Comparison of ENCODE assay signal across 31 cellular contexts in genomic region chr13:30714629-30715028, GRCh38. TPM values are rescaled to one million over a fixed set of nuclear protein-coding genes. Genes with fewer than 3 reads are reported as not detected.
DNase-seq lines count a peak whose midpoint lies in the region; ATAC-seq and TF ChIP-seq lines count a peak whose summit lies in the region.
"Had no signal": no experiment of that assay in that cellular context is flagged by ENCODE, and none has a peak within 500 bp of the region (broad histone marks: within the 10 kb centered on the region; RNA-seq: fewer than 3 reads in every experiment).

No MANE protein-coding gene starts in this region.

- H3K27me3 ChIP-seq in endodermal cell (ENCODE audit: control insufficient read depth, insufficient read depth, low read length, poor library complexity, severe bottlenecking), result no peaks in the 10 kb centered on the region
- no peaks in the 10 kb centered on the region for H3K27me3 ChIP-seq in upper lobe of left lung
- no peaks in the 10 kb centered on the region for H3K27me3 ChIP-seq in Peyer's patch
- H3K27me3 ChIP-seq: right lobe of liver, testis had no signal

- peak; percentile 15 for DNase-seq in activated CD8-positive, alpha-beta memory T cell treated with anti-CD3 and anti-CD28 coated beads, Interleukin-2, amount 10 ng/mL, durations not matched to agents 7 days and 5 days
- DNase-seq in activated CD8-positive, alpha-beta memory T cell treated with anti-CD3 and anti-CD28 coated beads, Interleukin-2, amount 50 U/mL, for 4 hours, result no peak
- peak; percentile 54 for DNase-seq in MV-4-11 (lab: John Stamatoyannopoulos, UW)
- DNase-seq in endodermal cell, result peak; percentile 18
- DNase-seq in upper lobe of left lung, result peak in 1 of 2 donors; percentile 63
- no peak for DNase-seq in Peyer's patch
- DNase-seq in activated T-helper 1 cell treated with anti-CD3 and anti-CD28 coated beads, Interleukin-12 subunit alpha, Interleukin-12 subunit beta, Interleukin-2, Interleukin-4 antibody, amounts not matched to agents 30 ng/mL and 10 ng/mL and 1 ng/mL, durations not matched to agents 14 hours and 24 hours and 36 hours (ENCODE audit: low spot score), result no peak
- DNase-seq in NCI-H2171 (lab: John Stamatoyannopoulos, UW), result no peak
- DNase-seq: activated CD4-positive, alpha-beta T cell treated with anti-CD3 and anti-CD28 coated beads for 1 hour; activated CD8-positive, alpha-beta T cell treated with anti-CD3 and anti-CD28 coated beads, Interleukin-2, amount 10 ng/mL, durations not matched to agents 7 days and 5 days; central memory CD4-positive, alpha-beta T cell; DMS 273 treated with DMSO at 0.1 percent for 48 hours; effector memory CD8-positive, alpha-beta T cell; immature natural killer cell; left colon; mesendoderm; MM.1S; NCI-H146; NCI-H2107; nucleus accumbens; right lobe of liver; stimulated activated CD8-positive, alpha-beta memory T cell treated with anti-CD3 and anti-CD28 coated beads, Interleukin-4, amount 100 ng/mL, for 48 hours; T-helper 17 cell; testis had no signal

- H3K9ac ChIP-seq in endodermal cell (ENCODE audit: extremely low read depth, low read length, poor library complexity, severe bottlenecking), result no peak overlapping the region

- TF ChIP-seq POLR2A in upper lobe of left lung (IDR thresholded peaks at IDR 0.05), result no peak
- TF ChIP-seq POLR2A in Peyer's patch (IDR thresholded peaks at IDR 0.05), result no peak

- peaks cover 1% of the 10 kb centered on the region for H3K36me3 Mint-ChIP-seq in activated CD8-positive, alpha-beta memory T cell treated with anti-CD3 and anti-CD28 coated beads, Interleukin-2, amount 10 ng/mL, durations not matched to agents 7 days and 5 days
- H3K36me3 Mint-ChIP-seq in endodermal cell (ENCODE audit: low read depth), result no peaks in the 10 kb centered on the region
- peaks cover 3% of the 10 kb centered on the region for H3K36me3 Mint-ChIP-seq in activated T-helper 1 cell treated with anti-CD3 and anti-CD28 coated beads, Interleukin-12 subunit alpha, Interleukin-12 subunit beta, Interleukin-2, Interleukin-4 antibody, amounts not matched to agents 30 ng/mL and 10 ng/mL and 1 ng/mL, durations not matched to agents 14 hours and 24 hours and 36 hours (ENCODE audit: low read depth)
- H3K36me3 Mint-ChIP-seq: immature natural killer cell had no signal

- CTCF ChIA-PET in activated CD8-positive, alpha-beta memory T cell treated with anti-CD3 and anti-CD28 coated beads, Interleukin-2, amount 10 ng/mL, durations not matched to agents 7 days and 5 days (lab: Charles Lee), result interaction anchor here (1.5 kb wide), 1 partner anchor 25 kb away, joined by 4 read pairs; no protein-coding TSS in a partner anchor

- no peak overlapping the region for H3K27ac Mint-ChIP-seq in activated CD8-positive, alpha-beta memory T cell treated with anti-CD3 and anti-CD28 coated beads, Interleukin-2, amount 10 ng/mL, durations not matched to agents 7 days and 5 days
- no peak overlapping the region for H3K27ac Mint-ChIP-seq in endodermal cell
- no peak overlapping the region for H3K27ac Mint-ChIP-seq in activated T-helper 1 cell treated with anti-CD3 and anti-CD28 coated beads, Interleukin-12 subunit alpha, Interleukin-12 subunit beta, Interleukin-2, Interleukin-4 antibody, amounts not matched to agents 30 ng/mL and 10 ng/mL and 1 ng/mL, durations not matched to agents 14 hours and 24 hours and 36 hours
- H3K27ac Mint-ChIP-seq: activated CD8-positive, alpha-beta T cell treated with anti-CD3 and anti-CD28 coated beads, Interleukin-2, amount 10 ng/mL, durations not matched to agents 7 days and 5 days; progenitor cell of endocrine pancreas; stimulated activated naive CD8-positive, alpha-beta T cell treated with anti-CD3 and anti-CD28 coated beads, Interleukin-15, Interleukin-2, amounts not matched to agents 100 ng/mL and 50 ng/mL, for 24 hours; T-helper 17 cell had no signal

- WGBS in endodermal cell (ENCODE audit: insufficient coverage in 1 of 2, insufficient read length in 1 of 2), 2 experiments, result 93 to 96% methylated on average over 5 to 7 of the region's 7 CpGs
- WGBS in upper lobe of left lung, 2 donors, result 83 to 91% methylated on average over 6 to 7 of the region's 7 CpGs

- H3K27ac ChIP-seq in endodermal cell (ENCODE audit: low read depth, low read length), result no peak overlapping the region
- peak overlapping the region; percentile 54 to 84 (median 69) for H3K27ac ChIP-seq in upper lobe of left lung
- no peak overlapping the region for H3K27ac ChIP-seq in Peyer's patch
- H3K27ac ChIP-seq: right lobe of liver, RWPE1, SK-N-MC, testis had no signal

- H3K36me3 ChIP-seq in endodermal cell (ENCODE audit: control insufficient read depth, insufficient read depth, low read length) (no peaks in the 10 kb centered on the region), upper lobe of left lung (no peaks in the 10 kb centered on the region), Peyer's patch (no peaks in the 10 kb centered on the region)
- H3K36me3 ChIP-seq: right lobe of liver had no signal

- no peak for ATAC-seq in activated CD8-positive, alpha-beta memory T cell treated with anti-CD3 and anti-CD28 coated beads, Interleukin-2, amount 10 ng/mL, durations not matched to agents 7 days and 5 days
- peak; percentile 5 to 48 for ATAC-seq in upper lobe of left lung (ENCODE audit: low FRiP score in 2 of 2)
- ATAC-seq: activated CD8-positive, alpha-beta T cell treated with anti-CD3 and anti-CD28 coated beads, Interleukin-2, amount 10 ng/mL, durations not matched to agents 7 days and 5 days; effector memory CD8-positive, alpha-beta T cell; K562; left colon; right lobe of liver; T-helper 17 cell had no signal

- no peak for TF ChIP-seq EP300 in upper lobe of left lung (IDR thresholded peaks at IDR 0.05)

- H3K4me1 ChIP-seq in endodermal cell (ENCODE audit: control insufficient read depth, insufficient read depth, low read length) (no peaks in the 10 kb centered on the region), upper lobe of left lung (peaks cover 12 to 26% (median 17%) of the 10 kb centered on the region in 4 donors), Peyer's patch (no peaks in the 10 kb centered on the region)
- H3K4me1 ChIP-seq: right lobe of liver, testis had no signal

- no peaks in the 10 kb centered on the region for H3K9me3 Mint-ChIP-seq in activated CD8-positive, alpha-beta memory T cell treated with anti-CD3 and anti-CD28 coated beads, Interleukin-2, amount 10 ng/mL, durations not matched to agents 7 days and 5 days (ENCODE audit: low read depth)
- no peaks in the 10 kb centered on the region for H3K9me3 Mint-ChIP-seq in endodermal cell
- H3K9me3 Mint-ChIP-seq in activated T-helper 1 cell treated with anti-CD3 and anti-CD28 coated beads, Interleukin-12 subunit alpha, Interleukin-12 subunit beta, Interleukin-2, Interleukin-4 antibody, amounts not matched to agents 30 ng/mL and 10 ng/mL and 1 ng/mL, durations not matched to agents 14 hours and 24 hours and 36 hours, result no peaks in the 10 kb centered on the region
- H3K9me3 Mint-ChIP-seq: effector memory CD8-positive, alpha-beta T cell; stimulated activated naive CD8-positive, alpha-beta T cell treated with anti-CD3 and anti-CD28 coated beads, Interleukin-15, Interleukin-2, amounts not matched to agents 100 ng/mL and 50 ng/mL, for 24 hours had no signal

- no peak overlapping the region for H3K4me3 Mint-ChIP-seq in activated CD8-positive, alpha-beta memory T cell treated with anti-CD3 and anti-CD28 coated beads, Interleukin-2, amount 10 ng/mL, durations not matched to agents 7 days and 5 days
- H3K4me3 Mint-ChIP-seq in endodermal cell, result no peak overlapping the region
- H3K4me3 Mint-ChIP-seq in activated T-helper 1 cell treated with anti-CD3 and anti-CD28 coated beads, Interleukin-12 subunit alpha, Interleukin-12 subunit beta, Interleukin-2, Interleukin-4 antibody, amounts not matched to agents 30 ng/mL and 10 ng/mL and 1 ng/mL, durations not matched to agents 14 hours and 24 hours and 36 hours, result no peak overlapping the region
- H3K4me3 Mint-ChIP-seq: activated CD8-positive, alpha-beta T cell treated with anti-CD3 and anti-CD28 coated beads, Interleukin-2, amount 10 ng/mL, durations not matched to agents 7 days and 5 days; effector memory CD8-positive, alpha-beta T cell; immature natural killer cell; stimulated activated naive CD8-positive, alpha-beta T cell treated with anti-CD3 and anti-CD28 coated beads, Interleukin-15, Interleukin-2, amounts not matched to agents 100 ng/mL and 50 ng/mL, for 24 hours; T-helper 17 cell had no signal

- no peak overlapping the region for H3K4me3 ChIP-seq in endodermal cell (ENCODE audit: low read length)
- H3K4me3 ChIP-seq in upper lobe of left lung, result no peak overlapping the region
- H3K4me3 ChIP-seq in Peyer's patch, result no peak overlapping the region
- H3K4me3 ChIP-seq: K562, right lobe of liver, SK-N-MC, testis had no signal

- TF ChIP-seq CTCF in endodermal cell (conservative IDR thresholded peaks at IDR 0.05) (no peak), upper lobe of left lung (IDR thresholded peaks at IDR 0.05) (no peak), Peyer's patch (IDR thresholded peaks at IDR 0.05) (no peak)

- H3K27me3 Mint-ChIP-seq in activated CD8-positive, alpha-beta memory T cell treated with anti-CD3 and anti-CD28 coated beads, Interleukin-2, amount 10 ng/mL, durations not matched to agents 7 days and 5 days, result peaks cover 6% of the 10 kb centered on the region
- no peaks in the 10 kb centered on the region for H3K27me3 Mint-ChIP-seq in endodermal cell (ENCODE audit: insufficient read depth)
- H3K27me3 Mint-ChIP-seq in activated T-helper 1 cell treated with anti-CD3 and anti-CD28 coated beads, Interleukin-12 subunit alpha, Interleukin-12 subunit beta, Interleukin-2, Interleukin-4 antibody, amounts not matched to agents 30 ng/mL and 10 ng/mL and 1 ng/mL, durations not matched to agents 14 hours and 24 hours and 36 hours (ENCODE audit: insufficient read depth), result peaks cover 4% of the 10 kb centered on the region
- H3K27me3 Mint-ChIP-seq: stimulated activated naive CD8-positive, alpha-beta T cell treated with anti-CD3 and anti-CD28 coated beads, Interleukin-15, Interleukin-2, amounts not matched to agents 100 ng/mL and 50 ng/mL, for 24 hours had no signal

- intact Hi-C loops in activated T-helper 1 cell treated with anti-CD3 and anti-CD28 coated beads, Interleukin-12 subunit alpha, Interleukin-12 subunit beta, Interleukin-2, Interleukin-4 antibody, amounts not matched to agents 30 ng/mL and 10 ng/mL and 1 ng/mL, durations not matched to agents 14 hours and 24 hours and 36 hours (cut with micrococcal nuclease), result no loop called here

- no peaks in the 10 kb centered on the region for H3K9me3 ChIP-seq in endodermal cell (ENCODE audit: control insufficient read depth, low read length)
- H3K9me3 ChIP-seq in upper lobe of left lung, result no peaks in the 10 kb centered on the region
- H3K9me3 ChIP-seq in Peyer's patch, result no peaks in the 10 kb centered on the region
- H3K9me3 ChIP-seq: right lobe of liver, testis had no signal

- H3K4me1 Mint-ChIP-seq in activated CD8-positive, alpha-beta memory T cell treated with anti-CD3 and anti-CD28 coated beads, Interleukin-2, amount 10 ng/mL, durations not matched to agents 7 days and 5 days, result peaks cover 33% of the 10 kb centered on the region
- no peaks in the 10 kb centered on the region for H3K4me1 Mint-ChIP-seq in endodermal cell
- H3K4me1 Mint-ChIP-seq in activated T-helper 1 cell treated with anti-CD3 and anti-CD28 coated beads, Interleukin-12 subunit alpha, Interleukin-12 subunit beta, Interleukin-2, Interleukin-4 antibody, amounts not matched to agents 30 ng/mL and 10 ng/mL and 1 ng/mL, durations not matched to agents 14 hours and 24 hours and 36 hours (ENCODE audit: low read depth), result peaks cover 31% of the 10 kb centered on the region

RNA-seq across cellular contexts. Expression of gene ALOX5AP, which starts 20.7 kb away (rescaled TPM):
- 100 to 1,000 TPM; 184 to 220 TPM for total RNA-seq in activated CD8-positive, alpha-beta memory T cell treated with anti-CD3 and anti-CD28 coated beads, Interleukin-2, amount 10 ng/mL, durations not matched to agents 7 days and 5 days
- total RNA-seq in endodermal cell (not detected), upper lobe of left lung (100 to 1,000 TPM in 3 of 6 donors, 10 to 100 TPM in 3; 36.7 to 298 (median 151) TPM), Peyer's patch (10 to 100 TPM in 2 of 4 donors, 1 to 10 TPM in 2; 7.6 to 19.8 (median 13.2) TPM)
- 0.36 TPM for polyA plus RNA-seq in endodermal cell (2013, experiment 1 of 2)
- 0.41 TPM for polyA plus RNA-seq in endodermal cell (2013, experiment 2 of 2)
- 65.8 and 72.2 TPM in 2 replicates for total RNA-seq in activated T-helper 1 cell treated with anti-CD3 and anti-CD28 coated beads, Interleukin-12 subunit alpha, Interleukin-12 subunit beta, Interleukin-2, Interleukin-4 antibody, amounts not matched to agents 30 ng/mL and 10 ng/mL and 1 ng/mL, durations not matched to agents 14 hours and 24 hours and 36 hours
- total RNA-seq: A673, H1, progenitor cell of endocrine pancreas had no signal
- polyA plus RNA-seq: H1, K562 had no signal

Comparison
In these comparisons a context has a peak if more than half of its experiments do, and no peak if none do; other contexts are left out.
1. DNase-seq: peak in activated CD8-positive, alpha-beta memory T cell treated with anti-CD3 and anti-CD28 coated beads, Interleukin-2, amount 10 ng/mL, durations not matched to agents 7 days and 5 days (single experiment), MV-4-11 (single experiment) and endodermal cell (single experiment); none in activated CD8-positive, alpha-beta memory T cell treated with anti-CD3 and anti-CD28 coated beads, Interleukin-2, amount 50 U/mL, for 4 hours (single experiment), Peyer's patch (0 of 3), activated T-helper 1 cell treated with anti-CD3 and anti-CD28 coated beads, Interleukin-12 subunit alpha, Interleukin-12 subunit beta, Interleukin-2, Interleukin-4 antibody, amounts not matched to agents 30 ng/mL and 10 ng/mL and 1 ng/mL, durations not matched to agents 14 hours and 24 hours and 36 hours (single experiment) and NCI-H2171 (single experiment).
2. H3K27ac ChIP-seq: peak in upper lobe of left lung (4 of 4); none in endodermal cell (single experiment) and Peyer's patch (0 of 4).
3. RNA of gene ALOX5AP, which starts 20.7 kb away (total RNA-seq): 184 to 220 TPM in activated CD8-positive, alpha-beta memory T cell treated with anti-CD3 and anti-CD28 coated beads, Interleukin-2, amount 10 ng/mL, durations not matched to agents 7 days and 5 days, 36.7 to 298 TPM in upper lobe of left lung, 65.8 to 72.2 TPM in activated T-helper 1 cell treated with anti-CD3 and anti-CD28 coated beads, Interleukin-12 subunit alpha, Interleukin-12 subunit beta, Interleukin-2, Interleukin-4 antibody, amounts not matched to agents 30 ng/mL and 10 ng/mL and 1 ng/mL, durations not matched to agents 14 hours and 24 hours and 36 hours and 7.6 to 19.8 TPM in Peyer's patch; not detected in endodermal cell; every median in the first group is over 4 times any median in the second.